Comparison of ENCODE assay signal across 9 cellular contexts in the genomic region with DNA sequence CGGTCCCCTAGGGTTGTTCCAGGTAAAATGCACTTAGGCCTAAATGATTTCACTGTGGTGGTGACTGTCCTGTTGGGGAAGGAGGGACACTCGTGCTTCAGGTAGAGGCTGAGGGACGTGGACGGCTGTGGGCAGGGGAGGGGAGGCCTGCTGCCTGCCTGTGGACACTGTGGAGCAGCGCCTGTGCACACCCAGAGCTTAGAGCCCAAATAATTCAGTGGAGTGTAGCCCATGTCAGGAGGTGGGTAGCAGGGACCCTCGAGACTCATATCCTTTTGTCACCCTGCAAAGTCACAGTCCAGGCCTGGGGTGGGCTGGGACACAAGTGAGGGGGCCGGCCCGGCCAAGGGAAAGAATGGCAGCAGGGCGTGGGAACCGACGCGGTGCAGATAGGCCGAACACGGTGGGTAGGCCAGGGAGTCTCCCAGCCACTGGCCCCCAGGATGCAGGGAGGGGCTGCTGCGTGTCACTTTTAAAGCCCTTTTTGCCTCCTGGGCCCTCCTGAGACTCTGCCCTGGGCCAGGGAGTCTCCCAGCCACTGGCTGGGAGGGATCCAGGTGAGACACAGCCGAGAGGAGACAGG. TPM values are rescaled to one million over a fixed set of nuclear protein-coding genes. Genes with fewer than 3 reads are reported as not detected.
DNase-seq lines count a peak whose midpoint lies in the region; ATAC-seq and TF ChIP-seq lines count a peak whose summit lies in the region.
"Had no signal": no experiment of that assay in that cellular context is flagged by ENCODE, and none has a peak within 500 bp of the region (broad histone marks: within the 10 kb centered on the region; RNA-seq: fewer than 3 reads in every experiment).

No MANE protein-coding gene starts in this region.

- H3K27ac ChIP-seq in C4-2B (peak overlapping the region; percentile 97), OCI-LY7 (ENCODE audit: low read depth, low read length, poor library complexity, severe bottlenecking) (no peak overlapping the region), esophagus squamous epithelium (peak overlapping the region; percentile 42 to 86 (median 80)), prostate gland (peak overlapping the region; percentile 82 to 87)

- POLR2A ChIA-PET in OCI-LY7 (lab: Charles Lee) = no interaction called here

- intact Hi-C loops in OCI-LY7 (cut with micrococcal nuclease; ENCODE audit: unreplicated experiment) = no loop called here
- intact Hi-C loops in esophagus squamous epithelium (cut with DNase I) = no loop called here
- intact Hi-C loops in prostate gland (cut with DNase I) = loop anchor here (10.0 kb wide), 1 partner anchor 219 kb away; no protein-coding TSS in a partner anchor

- TF ChIP-seq CTCF in C4-2B (conservative IDR thresholded peaks at IDR 0.05) (no peak), OCI-LY7 (conservative IDR thresholded peaks at IDR 0.05; ENCODE audit: low read length) (no peak), esophagus squamous epithelium (IDR thresholded peaks at IDR 0.05) (no peak), prostate gland (IDR thresholded peaks at IDR 0.05) (no peak), GM13976 (IDR thresholded peaks at IDR 0.05; ENCODE audit: borderline replicate concordance, control extremely low read depth, extremely low read depth, insufficient read depth, missing control alignments) (no peak)

- no peak for ATAC-seq in GM18517 (IDR thresholded peaks at IDR 0.05; ENCODE audit: unreplicated experiment)

- TF ChIP-seq POLR2A in esophagus squamous epithelium (IDR thresholded peaks at IDR 0.05) = no peak
- no peak for TF ChIP-seq POLR2A in prostate gland (IDR thresholded peaks at IDR 0.05)

- no peak overlapping the region for H2AFZ ChIP-seq in OCI-LY7 (ENCODE audit: low read length)

- H3K4me2 ChIP-seq in OCI-LY7 (ENCODE audit: low read length) = peak overlapping the region; percentile 17; the same call in 1 of the 2 replicates

- H3K4me3 ChIP-seq in OCI-LY7 (ENCODE audit: low read depth, low read length, poor library complexity, severe bottlenecking) (no peak overlapping the region), esophagus squamous epithelium (peak overlapping the region; percentile 51 to 90 (median 63)), prostate gland (peak overlapping the region; percentile 73 to 86)

- H3K27me3 ChIP-seq in esophagus squamous epithelium (peaks cover 0 to 25% (median 0%) of the 10 kb centered on the region in 4 donors), prostate gland (replicated peaks; ENCODE audit: insufficient read depth) (no peaks in the 10 kb centered on the region)

- H3K9me2 ChIP-seq in OCI-LY7 (ENCODE audit: insufficient read depth, low read length) = no peaks in the 10 kb centered on the region

- H3K36me3 ChIP-seq in OCI-LY7 (ENCODE audit: insufficient read depth, low read length) (no peaks in the 10 kb centered on the region), esophagus squamous epithelium (peaks cover 0 to 6% (median 0%) of the 10 kb centered on the region in 3 donors), prostate gland (no peaks in the 10 kb centered on the region)

- no peaks in the 10 kb centered on the region for H3K9me3 ChIP-seq in OCI-LY7 (ENCODE audit: low read length)
- no peaks in the 10 kb centered on the region for H3K9me3 ChIP-seq in esophagus squamous epithelium
- H3K9me3 ChIP-seq in prostate gland = no peaks in the 10 kb centered on the region

- DNase-seq in OCI-LY7 (ENCODE audit: low spot score) (no peak), esophagus squamous epithelium (lab: John Stamatoyannopoulos, UW) (no peak), prostate gland (ENCODE audit: low spot score) (no peak), NCI-H69 (lab: John Stamatoyannopoulos, UW) (no peak), GM13976 (ENCODE audit: low spot score) (no peak)
- DNase-seq in stimulated activated CD4-positive, alpha-beta T cell treated with anti-CD3 and anti-CD28 coated beads, Interleukin-2, amount 100 ng/mL, for 48 hours = no peak
- DNase-seq: EL had no signal

- whole genome bisulfite sequencing in esophagus squamous epithelium, 2 donors = 85 to 86% methylated on average over 6 to 10 of the region's 16 CpGs
- WGBS in prostate gland = 77% methylated on average over 16 of the region's 16 CpGs

- CTCF ChIA-PET in OCI-LY7 (lab: Charles Lee; ENCODE audit: unreplicated experiment) = no interaction called here

- H4K20me1 ChIP-seq in OCI-LY7 (ENCODE audit: insufficient read depth, low read length) = no peaks in the 10 kb centered on the region

- in situ Hi-C loops in GM13976 (cut with MboI; ENCODE audit: low sequenced_read_pairs, unreplicated experiment) = no loop called here

- H3K4me1 ChIP-seq in OCI-LY7 (ENCODE audit: insufficient read depth, low read length, poor library complexity, severe bottlenecking) (peaks cover 13% of the 10 kb centered on the region), esophagus squamous epithelium (peaks cover 37 to 81% (median 39%) of the 10 kb centered on the region in 3 donors), prostate gland (replicated peaks) (peaks cover 8% of the 10 kb centered on the region)

- H3K79me2 ChIP-seq in OCI-LY7 (ENCODE audit: insufficient read depth, low read depth, low read length) = no peaks in the 10 kb centered on the region

- BruUV-seq in OCI-LY7 (replicated peaks; lab: Mats Ljungman, UMichigan) = no TSS peak

RNA-seq across cellular contexts. Expression of gene NHERF2, which starts 0.7 kb away (rescaled TPM):
- total RNA-seq in OCI-LY7 (2014; rRNA removed; shearing (Covaris generic)) = not detected in 2 replicates
- total RNA-seq in OCI-LY7 (2022) (0.27 and 0.31 TPM in 2 replicates), esophagus squamous epithelium (10 to 100 TPM; 11.6 to 31.7 (median 16.5) TPM), prostate gland (100 to 1,000 TPM; 118 to 170 TPM)

RNA-seq across cellular contexts. Expression of gene NPW, which starts 6.4 kb away (rescaled TPM):
- total RNA-seq in OCI-LY7 (2014; rRNA removed; shearing (Covaris generic)) = 0.85 and 0.88 TPM in 2 replicates
- total RNA-seq in OCI-LY7 (2022) (1.3 and 3.7 TPM in 2 replicates), esophagus squamous epithelium (under 1 TPM in 1 of 4 donors, not detected in 3; 0.48 TPM), prostate gland (1 to 10 TPM; 1.8 to 3.6 TPM)

RNA-seq across cellular contexts. Expression of gene ZNF598, which starts 16.3 kb away (rescaled TPM):
- total RNA-seq in OCI-LY7 (2014; rRNA removed; shearing (Covaris generic)) = 26.3 and 37.2 TPM in 2 replicates
- 80.4 and 83.8 TPM in 2 replicates for total RNA-seq in OCI-LY7 (2022)
- 10 to 100 TPM; 31.3 to 56.1 (median 40.9) TPM for total RNA-seq in esophagus squamous epithelium
- total RNA-seq in prostate gland = 10 to 100 TPM; 30.7 to 74.3 TPM

RNA-seq across cellular contexts. Expression of gene NTHL1, which starts 21.7 kb away (rescaled TPM):
- 50.9 and 56.2 TPM in 2 replicates for total RNA-seq in OCI-LY7 (2014; rRNA removed; shearing (Covaris generic))
- total RNA-seq in OCI-LY7 (2022) = 44.6 and 51.5 TPM in 2 replicates
- 10 to 100 TPM in 2 of 4 donors, 1 to 10 TPM in 2; 7.8 to 26.0 (median 10.0) TPM for total RNA-seq in esophagus squamous epithelium
- 10 to 100 TPM; 16.4 to 24.9 TPM for total RNA-seq in prostate gland

RNA-seq across cellular contexts. Expression of gene TSC2, which starts 21.8 kb away (rescaled TPM):
- 42.8 and 57.2 TPM in 2 replicates for total RNA-seq in OCI-LY7 (2014; rRNA removed; shearing (Covaris generic))
- total RNA-seq in OCI-LY7 (2022) (152 and 160 TPM in 2 replicates), esophagus squamous epithelium (10 to 100 TPM; 22.8 to 79.7 (median 41.2) TPM), prostate gland (100 to 1,000 TPM in 1 of 2 donors, 10 to 100 TPM in 1; 86.3 to 168 TPM)

Comparison
In these comparisons a context has a peak if more than half of its experiments do, and no peak if none do; other contexts are left out.
1. RNA of gene NHERF2, which starts 0.7 kb away (total RNA-seq): 118 to 170 TPM in prostate gland and 11.6 to 31.7 TPM in esophagus squamous epithelium; 0.27 to 0.31 TPM in OCI-LY7; every median in the first group is over 4 times any median in the second.